Comparison of ENCODE assay signal across 1 cellular context in genomic region chr2:11344342-11344955, GRCh38.
TF ChIP-seq lines count a peak whose summit lies in the region.

Gene ROCK2, minus strand, starts transcription at chr2:11344636. Its CDS starts 500 bp downstream, at chr2:11344136.

TF ChIP-seq in HepG2, 621 proteins besides CTCF, POLR2A, EP300 and RAD21 (continued from another document and continues in another):
- TF ChIP-seq MXD3 (CRISPR knock-in tag; IDR thresholded peaks at IDR 0.05), result no peak; the same call in 1 of the 2 replicates
- peak; percentile 17; the same call in 1 of the 2 replicates for TF ChIP-seq ZBTB7B (CRISPR knock-in tag; IDR thresholded peaks at IDR 0.05)
- TF ChIP-seq CC2D1A (CRISPR knock-in tag; IDR thresholded peaks at IDR 0.05), result no peak
- TF ChIP-seq NR2F1 (CRISPR knock-in tag; IDR thresholded peaks at IDR 0.05), result no peak; a peak in 1 of 4 replicates
- peak; percentile 57; the same call in 1 of the 2 replicates for TF ChIP-seq E2F2 (CRISPR knock-in tag; IDR thresholded peaks at IDR 0.05; ENCODE audit: borderline replicate concordance)
- TF ChIP-seq ZNF678 (CRISPR knock-in tag; IDR thresholded peaks at IDR 0.05), result no peak
- no peak for TF ChIP-seq AKNA (CRISPR knock-in tag; IDR thresholded peaks at IDR 0.05; ENCODE audit: borderline replicate concordance)
- TF ChIP-seq FOXJ3 (CRISPR knock-in tag; IDR thresholded peaks at IDR 0.05; ENCODE audit: borderline replicate concordance), result no peak
- peak; percentile 94 for TF ChIP-seq RXRA (CRISPR knock-in tag; IDR thresholded peaks at IDR 0.05)
- TF ChIP-seq, protein P1, sequence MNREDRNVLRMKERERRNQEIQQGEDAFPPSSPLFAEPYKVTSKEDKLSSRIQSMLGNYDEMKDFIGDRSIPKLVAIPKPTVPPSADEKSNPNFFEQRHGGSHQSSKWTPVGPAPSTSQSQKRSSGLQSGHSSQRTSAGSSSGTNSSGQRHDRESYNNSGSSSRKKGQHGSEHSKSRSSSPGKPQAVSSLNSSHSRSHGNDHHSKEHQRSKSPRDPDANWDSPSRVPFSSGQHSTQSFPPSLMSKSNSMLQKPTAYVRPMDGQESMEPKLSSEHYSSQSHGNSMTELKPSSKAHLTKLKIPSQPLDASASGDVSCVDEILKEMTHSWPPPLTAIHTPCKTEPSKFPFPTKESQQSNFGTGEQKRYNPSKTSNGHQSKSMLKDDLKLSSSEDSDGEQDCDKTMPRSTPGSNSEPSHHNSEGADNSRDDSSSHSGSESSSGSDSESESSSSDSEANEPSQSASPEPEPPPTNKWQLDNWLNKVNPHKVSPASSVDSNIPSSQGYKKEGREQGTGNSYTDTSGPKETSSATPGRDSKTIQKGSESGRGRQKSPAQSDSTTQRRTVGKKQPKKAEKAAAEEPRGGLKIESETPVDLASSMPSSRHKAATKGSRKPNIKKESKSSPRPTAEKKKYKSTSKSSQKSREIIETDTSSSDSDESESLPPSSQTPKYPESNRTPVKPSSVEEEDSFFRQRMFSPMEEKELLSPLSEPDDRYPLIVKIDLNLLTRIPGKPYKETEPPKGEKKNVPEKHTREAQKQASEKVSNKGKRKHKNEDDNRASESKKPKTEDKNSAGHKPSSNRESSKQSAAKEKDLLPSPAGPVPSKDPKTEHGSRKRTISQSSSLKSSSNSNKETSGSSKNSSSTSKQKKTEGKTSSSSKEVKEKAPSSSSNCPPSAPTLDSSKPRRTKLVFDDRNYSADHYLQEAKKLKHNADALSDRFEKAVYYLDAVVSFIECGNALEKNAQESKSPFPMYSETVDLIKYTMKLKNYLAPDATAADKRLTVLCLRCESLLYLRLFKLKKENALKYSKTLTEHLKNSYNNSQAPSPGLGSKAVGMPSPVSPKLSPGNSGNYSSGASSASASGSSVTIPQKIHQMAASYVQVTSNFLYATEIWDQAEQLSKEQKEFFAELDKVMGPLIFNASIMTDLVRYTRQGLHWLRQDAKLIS (CRISPR knock-in tag; IDR thresholded peaks at IDR 0.05), result peak; percentile 17
- 0 out of 2 replicates have a peak, but pooled peaks have one; percentile 3 for TF ChIP-seq ZNF317 (CRISPR knock-in tag; IDR thresholded peaks at IDR 0.05)
- no peak for TF ChIP-seq PAWR (CRISPR knock-in tag; IDR thresholded peaks at IDR 0.05; ENCODE audit: borderline replicate concordance)
- TF ChIP-seq, protein P2, sequence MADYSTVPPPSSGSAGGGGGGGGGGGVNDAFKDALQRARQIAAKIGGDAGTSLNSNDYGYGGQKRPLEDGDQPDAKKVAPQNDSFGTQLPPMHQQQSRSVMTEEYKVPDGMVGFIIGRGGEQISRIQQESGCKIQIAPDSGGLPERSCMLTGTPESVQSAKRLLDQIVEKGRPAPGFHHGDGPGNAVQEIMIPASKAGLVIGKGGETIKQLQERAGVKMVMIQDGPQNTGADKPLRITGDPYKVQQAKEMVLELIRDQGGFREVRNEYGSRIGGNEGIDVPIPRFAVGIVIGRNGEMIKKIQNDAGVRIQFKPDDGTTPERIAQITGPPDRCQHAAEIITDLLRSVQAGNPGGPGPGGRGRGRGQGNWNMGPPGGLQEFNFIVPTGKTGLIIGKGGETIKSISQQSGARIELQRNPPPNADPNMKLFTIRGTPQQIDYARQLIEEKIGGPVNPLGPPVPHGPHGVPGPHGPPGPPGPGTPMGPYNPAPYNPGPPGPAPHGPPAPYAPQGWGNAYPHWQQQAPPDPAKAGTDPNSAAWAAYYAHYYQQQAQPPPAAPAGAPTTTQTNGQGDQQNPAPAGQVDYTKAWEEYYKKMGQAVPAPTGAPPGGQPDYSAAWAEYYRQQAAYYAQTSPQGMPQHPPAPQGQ (CRISPR knock-in tag; IDR thresholded peaks at IDR 0.05; ENCODE audit: borderline replicate concordance), result no peak
- TF ChIP-seq ZSCAN12 (CRISPR knock-in tag; IDR thresholded peaks at IDR 0.05), result no peak
- no peak for TF ChIP-seq ZNF337 (CRISPR knock-in tag; IDR thresholded peaks at IDR 0.05; ENCODE audit: borderline replicate concordance, low read depth)
- peak; percentile 21; the same call in 1 of the 2 replicates for TF ChIP-seq PCBP1 (IDR thresholded peaks at IDR 0.05; ENCODE audit: borderline replicate concordance, low read depth, low read length)
- peak; percentile 88 for TF ChIP-seq ZNF710 (CRISPR knock-in tag; IDR thresholded peaks at IDR 0.05; ENCODE audit: borderline replicate concordance)
- no peak for TF ChIP-seq EEA1 (CRISPR knock-in tag; IDR thresholded peaks at IDR 0.05; ENCODE audit: borderline replicate concordance)
- TF ChIP-seq ZNF281 (CRISPR knock-in tag; IDR thresholded peaks at IDR 0.05; ENCODE audit: borderline replicate concordance), result peak; percentile 95
- TF ChIP-seq ZNF101 (CRISPR knock-in tag; IDR thresholded peaks at IDR 0.05; ENCODE audit: borderline replicate concordance, low read depth), result no peak
- TF ChIP-seq MZF1 (CRISPR knock-in tag; IDR thresholded peaks at IDR 0.05; ENCODE audit: borderline replicate concordance), result no peak
- TF ChIP-seq ESRRA (CRISPR knock-in tag; IDR thresholded peaks at IDR 0.05; ENCODE audit: low read depth), result peak; percentile 70; the same call in 1 of the 2 replicates
- TF ChIP-seq ZNF768 (CRISPR knock-in tag; IDR thresholded peaks at IDR 0.05), result peak; percentile 50; the same call in 1 of the 2 replicates
- no peak for TF ChIP-seq HOXA7 (CRISPR knock-in tag; IDR thresholded peaks at IDR 0.05)
- TF ChIP-seq, protein P3, sequence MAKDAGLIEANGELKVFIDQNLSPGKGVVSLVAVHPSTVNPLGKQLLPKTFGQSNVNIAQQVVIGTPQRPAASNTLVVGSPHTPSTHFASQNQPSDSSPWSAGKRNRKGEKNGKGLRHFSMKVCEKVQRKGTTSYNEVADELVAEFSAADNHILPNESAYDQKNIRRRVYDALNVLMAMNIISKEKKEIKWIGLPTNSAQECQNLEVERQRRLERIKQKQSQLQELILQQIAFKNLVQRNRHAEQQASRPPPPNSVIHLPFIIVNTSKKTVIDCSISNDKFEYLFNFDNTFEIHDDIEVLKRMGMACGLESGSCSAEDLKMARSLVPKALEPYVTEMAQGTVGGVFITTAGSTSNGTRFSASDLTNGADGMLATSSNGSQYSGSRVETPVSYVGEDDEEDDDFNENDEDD (CRISPR knock-in tag; IDR thresholded peaks at IDR 0.05; ENCODE audit: borderline replicate concordance), result peak; percentile 75; the same call in 1 of the 2 replicates
- peak; percentile 53; the same call in 1 of the 2 replicates for TF ChIP-seq CBFB (CRISPR knock-in tag; IDR thresholded peaks at IDR 0.05)
- TF ChIP-seq, protein P4, sequence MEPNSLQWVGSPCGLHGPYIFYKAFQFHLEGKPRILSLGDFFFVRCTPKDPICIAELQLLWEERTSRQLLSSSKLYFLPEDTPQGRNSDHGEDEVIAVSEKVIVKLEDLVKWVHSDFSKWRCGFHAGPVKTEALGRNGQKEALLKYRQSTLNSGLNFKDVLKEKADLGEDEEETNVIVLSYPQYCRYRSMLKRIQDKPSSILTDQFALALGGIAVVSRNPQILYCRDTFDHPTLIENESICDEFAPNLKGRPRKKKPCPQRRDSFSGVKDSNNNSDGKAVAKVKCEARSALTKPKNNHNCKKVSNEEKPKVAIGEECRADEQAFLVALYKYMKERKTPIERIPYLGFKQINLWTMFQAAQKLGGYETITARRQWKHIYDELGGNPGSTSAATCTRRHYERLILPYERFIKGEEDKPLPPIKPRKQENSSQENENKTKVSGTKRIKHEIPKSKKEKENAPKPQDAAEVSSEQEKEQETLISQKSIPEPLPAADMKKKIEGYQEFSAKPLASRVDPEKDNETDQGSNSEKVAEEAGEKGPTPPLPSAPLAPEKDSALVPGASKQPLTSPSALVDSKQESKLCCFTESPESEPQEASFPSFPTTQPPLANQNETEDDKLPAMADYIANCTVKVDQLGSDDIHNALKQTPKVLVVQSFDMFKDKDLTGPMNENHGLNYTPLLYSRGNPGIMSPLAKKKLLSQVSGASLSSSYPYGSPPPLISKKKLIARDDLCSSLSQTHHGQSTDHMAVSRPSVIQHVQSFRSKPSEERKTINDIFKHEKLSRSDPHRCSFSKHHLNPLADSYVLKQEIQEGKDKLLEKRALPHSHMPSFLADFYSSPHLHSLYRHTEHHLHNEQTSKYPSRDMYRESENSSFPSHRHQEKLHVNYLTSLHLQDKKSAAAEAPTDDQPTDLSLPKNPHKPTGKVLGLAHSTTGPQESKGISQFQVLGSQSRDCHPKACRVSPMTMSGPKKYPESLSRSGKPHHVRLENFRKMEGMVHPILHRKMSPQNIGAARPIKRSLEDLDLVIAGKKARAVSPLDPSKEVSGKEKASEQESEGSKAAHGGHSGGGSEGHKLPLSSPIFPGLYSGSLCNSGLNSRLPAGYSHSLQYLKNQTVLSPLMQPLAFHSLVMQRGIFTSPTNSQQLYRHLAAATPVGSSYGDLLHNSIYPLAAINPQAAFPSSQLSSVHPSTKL (CRISPR knock-in tag; IDR thresholded peaks at IDR 0.05), result peak; percentile 67; the same call in 1 of the 2 replicates
